In genomic region chr1:187442590-187442989, GRCh38 we compare ENCODE assay signal across 28 cellular contexts.
"Had no signal": no experiment of that assay in that cellular context is flagged by ENCODE, and none has a peak within 500 bp of the region (broad histone marks: within the 10 kb centered on the region; RNA-seq: fewer than 3 reads in every experiment).

No MANE protein-coding gene starts in this region.

- H3K79me2 ChIP-seq: parathyroid adenoma had no signal

- H3K9me3 ChIP-seq: ovary, psoas muscle, sigmoid colon, stomach, thoracic aorta, thyroid gland, tibial nerve, upper lobe of left lung, vagina had no signal

- DNase-seq: occipital lobe; ovary; posterior cingulate gyrus; psoas muscle; right cardiac atrium; right lobe of liver; sigmoid colon; small intestine; stimulated activated CD4-positive, alpha-beta T cell treated with anti-CD3 and anti-CD28 coated beads, Interleukin-15, amount 100 ng/mL, for 24 hours; stimulated activated CD4-positive, alpha-beta T cell treated with anti-CD3 and anti-CD28 coated beads, Interleukin-2, amount 100 ng/mL, for 24 hours; stimulated activated CD4-positive, alpha-beta T cell treated with anti-CD3 and anti-CD28 coated beads, Interleukin-2, amount 100 ng/mL, for 48 hours; stimulated activated CD4-positive, alpha-beta T cell treated with anti-CD3 and anti-CD28 coated beads, Interleukin-4, amount 100 ng/mL, for 24 hours; stimulated activated naive B cell treated with anti-CD40 and anti-IgM and Interleukin-4, amounts not matched to agents 10 μg/mL and 1 μg/mL and 100 μg/mL, for 72 hours; stimulated activated naive CD4-positive, alpha-beta T cell treated with Interleukin-2 at 50 U/mL for 16 hours; stomach; thyroid gland; trophoblast cell; upper lobe of left lung had no signal

- H3K27me3 ChIP-seq: neural progenitor cell, ovary, right lobe of liver, sigmoid colon, stomach, thyroid gland, tibial nerve, upper lobe of left lung, vagina had no signal

- H3K9ac ChIP-seq: neural progenitor cell, parathyroid adenoma had no signal

- H3K4me3 ChIP-seq: neural progenitor cell, ovary, psoas muscle, right lobe of liver, sigmoid colon, stomach, thoracic aorta, thyroid gland, tibial nerve, upper lobe of left lung, vagina had no signal

- H3K4me3 Mint-ChIP-seq: natural killer cell treated with Interleukin-12 subunit alpha and Interleukin-12 subunit beta and Interleukin-15 and Interleukin-18, amount 100 ng/mL, for 72 hours; neural progenitor cell; stimulated activated effector memory CD8-positive, alpha-beta T cell treated with anti-CD3 and anti-CD28 coated beads, Interleukin-12 subunit alpha, Interleukin-12 subunit beta, amount 100 ng/mL, for 72 hours; stimulated activated naive B cell treated with anti-CD40 and anti-IgM and Interleukin-4, amounts not matched to agents 10 μg/mL and 1 μg/mL and 100 μg/mL, for 72 hours; stimulated activated naive CD8-positive, alpha-beta T cell treated with anti-CD3 and anti-CD28 coated beads, Interleukin-15, Interleukin-2, amounts not matched to agents 100 ng/mL and 50 ng/mL, for 24 hours had no signal

- H3K9me3 Mint-ChIP-seq: neural progenitor cell; stimulated activated naive B cell treated with anti-CD40 and anti-IgM and Interleukin-4, amounts not matched to agents 10 μg/mL and 1 μg/mL and 100 μg/mL, for 72 hours had no signal

- H2AFZ ChIP-seq: neural progenitor cell, parathyroid adenoma had no signal

- FAIRE-seq: small intestine, urothelium cell line had no signal

- H3K36me3 Mint-ChIP-seq: neural progenitor cell; stimulated activated effector memory CD8-positive, alpha-beta T cell treated with anti-CD3 and anti-CD28 coated beads, Interleukin-12 subunit alpha, Interleukin-12 subunit beta, amount 100 ng/mL, for 72 hours; stimulated activated naive B cell treated with anti-CD40 and anti-IgM and Interleukin-4, amounts not matched to agents 10 μg/mL and 1 μg/mL and 100 μg/mL, for 72 hours had no signal

- H3K27ac Mint-ChIP-seq: natural killer cell treated with Interleukin-12 subunit alpha and Interleukin-12 subunit beta and Interleukin-15 and Interleukin-18, amount 100 ng/mL, for 72 hours; neural progenitor cell; progenitor cell of endocrine pancreas; stimulated activated effector memory CD8-positive, alpha-beta T cell treated with anti-CD3 and anti-CD28 coated beads, Interleukin-12 subunit alpha, Interleukin-12 subunit beta, amount 100 ng/mL, for 72 hours; stimulated activated naive B cell treated with anti-CD40 and anti-IgM and Interleukin-4, amounts not matched to agents 10 μg/mL and 1 μg/mL and 100 μg/mL, for 72 hours; stimulated activated naive CD8-positive, alpha-beta T cell treated with anti-CD3 and anti-CD28 coated beads, Interleukin-15, Interleukin-2, amounts not matched to agents 100 ng/mL and 50 ng/mL, for 24 hours had no signal

- H3K36me3 ChIP-seq: neural progenitor cell, ovary, right lobe of liver, sigmoid colon, stomach, thoracic aorta, thyroid gland, tibial nerve, upper lobe of left lung, vagina had no signal

- H3K4me1 Mint-ChIP-seq: neural progenitor cell; stimulated activated effector memory CD8-positive, alpha-beta T cell treated with anti-CD3 and anti-CD28 coated beads, Interleukin-12 subunit alpha, Interleukin-12 subunit beta, amount 100 ng/mL, for 72 hours; stimulated activated naive B cell treated with anti-CD40 and anti-IgM and Interleukin-4, amounts not matched to agents 10 μg/mL and 1 μg/mL and 100 μg/mL, for 72 hours had no signal

- ATAC-seq: natural killer cell treated with Interleukin-12 subunit alpha and Interleukin-12 subunit beta and Interleukin-15 and Interleukin-18, amount 100 ng/mL, for 72 hours; psoas muscle; right cardiac atrium; right lobe of liver; stimulated activated effector memory CD8-positive, alpha-beta T cell treated with anti-CD3 and anti-CD28 coated beads, Interleukin-12 subunit alpha, Interleukin-12 subunit beta, amount 100 ng/mL, for 72 hours; stimulated activated naive B cell treated with anti-CD40 and anti-IgM and Interleukin-4, amounts not matched to agents 10 μg/mL and 1 μg/mL and 100 μg/mL, for 72 hours had no signal

- H3K4me2 ChIP-seq: neural progenitor cell had no signal

- H3K27ac ChIP-seq: neural progenitor cell, ovary, parathyroid adenoma, psoas muscle, right lobe of liver, sigmoid colon, stomach, thoracic aorta, thyroid gland, tibial nerve, upper lobe of left lung, vagina had no signal

- H3K4me1 ChIP-seq: parathyroid adenoma, psoas muscle, right lobe of liver, sigmoid colon, stomach, thyroid gland, tibial nerve, upper lobe of left lung, vagina had no signal

- H3K27me3 Mint-ChIP-seq: natural killer cell treated with Interleukin-12 subunit alpha and Interleukin-12 subunit beta and Interleukin-15 and Interleukin-18, amount 100 ng/mL, for 72 hours; progenitor cell of endocrine pancreas; stimulated activated naive B cell treated with anti-CD40 and anti-IgM and Interleukin-4, amounts not matched to agents 10 μg/mL and 1 μg/mL and 100 μg/mL, for 72 hours; stimulated activated naive CD8-positive, alpha-beta T cell treated with anti-CD3 and anti-CD28 coated beads, Interleukin-15, Interleukin-2, amounts not matched to agents 100 ng/mL and 50 ng/mL, for 24 hours had no signal
